ENCODE assay signal across 8 cellular contexts in genomic region chr2:16664052-16664731, GRCh38. TPM values are rescaled to one million over a fixed set of nuclear protein-coding genes. Genes with fewer than 3 reads are reported as not detected.
DNase-seq lines count a peak whose midpoint lies in the region; ATAC-seq and TF ChIP-seq lines count a peak whose summit lies in the region.

No MANE protein-coding gene starts in this region.

- TF ChIP-seq CTCF in adrenal gland (IDR thresholded peaks at IDR 0.05), result no peak
- TF ChIP-seq CTCF in left ventricle myocardium inferior (IDR thresholded peaks at IDR 0.05; ENCODE audit: borderline replicate concordance), result no peak
- TF ChIP-seq CTCF in prostate gland (IDR thresholded peaks at IDR 0.05), result no peak

- H3K36me3 ChIP-seq in adrenal gland (replicated peaks in 1 of 2) (no peaks in the 10 kb centered on the region), left ventricle myocardium inferior (no peaks in the 10 kb centered on the region), prostate gland (no peaks in the 10 kb centered on the region)

- 32 to 42% (median 41%) methylated on average over 8 to 9 of the region's 9 CpGs for WGBS in adrenal gland, 4 donors
- WGBS in prostate gland, result 7% methylated on average over 9 of the region's 9 CpGs

- TF ChIP-seq POLR2A in adrenal gland (IDR thresholded peaks at IDR 0.05) (peak in 1 of 2 donors; percentile 35), prostate gland (IDR thresholded peaks at IDR 0.05) (peak; percentile 32)

- peaks cover 22 to 56% of the 10 kb centered on the region in 2 donors for H3K4me1 ChIP-seq in adrenal gland (replicated peaks in 1 of 2)
- H3K4me1 ChIP-seq in left ventricle myocardium inferior, result peaks cover 57% of the 10 kb centered on the region
- H3K4me1 ChIP-seq in prostate gland (replicated peaks), result peaks cover 13% of the 10 kb centered on the region

- in situ Hi-C loops in Caki2 (cut with HindIII; ENCODE audit: low pct_unique_long_range_greater_than_20kb, low sequenced_read_pairs) (no loop called here), KBM-7 (cut with MboI; ENCODE audit: low pct_unique_long_range_greater_than_20kb, low sequenced_read_pairs) (no loop called here)

- H3K4me3 ChIP-seq in adrenal gland (peak overlapping the region in 2 of 4 donors; percentile 23 to 79), left ventricle myocardium inferior (peak overlapping the region; percentile 74), prostate gland (peak overlapping the region; percentile 59 to 61)

- DNase-seq in Caki2 (ENCODE audit: low read depth) (peak; percentile 87), KBM-7 (peak; percentile 87), adrenal gland (peak; percentile 59 to 89 (median 73)), left ventricle myocardium inferior (no peak), prostate gland (ENCODE audit: low spot score) (peak; percentile 83), 8988T (no peak)

- H3K9me3 ChIP-seq in adrenal gland (replicated peaks in 1 of 3), result no peaks in the 10 kb centered on the region
- no peaks in the 10 kb centered on the region for H3K9me3 ChIP-seq in left ventricle myocardium inferior (replicated peaks)
- H3K9me3 ChIP-seq in prostate gland, result no peaks in the 10 kb centered on the region

- peak overlapping the region in 4 of 5 donors; percentile 16 to 89 (median 64) for H3K27ac ChIP-seq in adrenal gland
- peak overlapping the region; percentile 76 for H3K27ac ChIP-seq in left ventricle myocardium inferior (replicated peaks)
- peak overlapping the region; percentile 60 to 63 for H3K27ac ChIP-seq in prostate gland

- H3K27me3 ChIP-seq in adrenal gland (no peaks in the 10 kb centered on the region), left ventricle myocardium inferior (ENCODE audit: low read depth) (no peaks in the 10 kb centered on the region), prostate gland (replicated peaks; ENCODE audit: insufficient read depth) (no peaks in the 10 kb centered on the region)

- intact Hi-C loops in adrenal gland (cut with DNase I) (no loop called here), left ventricle myocardium inferior (cut with micrococcal nuclease) (no loop called here), prostate gland (cut with DNase I) (loop anchor here (10.0 kb wide), 1 partner anchor 1091 kb away; the partner anchor contains the start of genes GEN1 and SMC6)

- ATAC-seq in GM21360 (IDR thresholded peaks at IDR 0.05; ENCODE audit: unreplicated experiment) (no peak), GM19397 (IDR thresholded peaks at IDR 0.05; ENCODE audit: unreplicated experiment) (no peak)

RNA-seq across cellular contexts. Expression of gene CYRIA, which starts 1.4 kb away (rescaled TPM):
- 10.7 TPM in 2 replicates for total RNA-seq in Caki2 (2014; rRNA removed; shearing (Covaris generic); ENCODE audit: low replicate concordance)
- total RNA-seq in adrenal gland, result 10 to 100 TPM; 14.7 to 31.0 (median 20.1) TPM
- polyA plus RNA-seq in adrenal gland, result 10 to 100 TPM in 1 of 3 donors, 1 to 10 TPM in 2; 2.4 to 12.4 (median 5.7) TPM
- 4.1 TPM for total RNA-seq in left ventricle myocardium inferior
- total RNA-seq in prostate gland, result 10 to 100 TPM in 1 of 2 donors, 1 to 10 TPM in 1; 6.5 to 10.3 TPM

Comparison
In these comparisons a context has a peak if more than half of its experiments do, and no peak if none do; other contexts are left out.
1. DNase-seq: peak in Caki2 (single experiment), KBM-7 (single experiment), adrenal gland (7 of 7) and prostate gland (single experiment); none in left ventricle myocardium inferior (single experiment) and 8988T (single experiment).
2. Peak in every context shown above with its lines, with median percentiles within 50 percentile points of each other: H3K27ac ChIP-seq.